ENCODE assay signal across 8 cellular contexts in genomic region chr16:2980227-2981176, GRCh38. TPM values are rescaled to one million over a fixed set of nuclear protein-coding genes. Genes with fewer than 3 reads are reported as not detected.
DNase-seq lines count a peak whose midpoint lies in the region; ATAC-seq and TF ChIP-seq lines count a peak whose summit lies in the region.

Gene PKMYT1 (minus strand): TSS chr16:2980446. CDS start chr16:2979657, 789 bp downstream.

- H3K9me3 Mint-ChIP-seq in activated CD4-positive, alpha-beta T cell treated with anti-CD3 and anti-CD28 coated beads for 36 hours (ENCODE audit: low read depth), result no peaks in the 10 kb centered on the region
- H3K9me3 Mint-ChIP-seq in chondrocyte (ENCODE audit: low read depth), result no peaks in the 10 kb centered on the region

- intact Hi-C loops in activated CD4-positive, alpha-beta T cell treated with anti-CD3 and anti-CD28 coated beads for 36 hours (cut with DNase I, micrococcal nuclease), result loop anchor here (1.0 to 5.0 kb wide), 11 partner anchors 10 to 259 kb away; partner anchors contain the start of genes FLYWCH1 (in 1 of the 2), PAQR4 (in 1 of the 2), SRRM2 (in 1 of the 2) and THOC6 (in 1 of the 2)

- ATAC-seq in GM19025 (IDR thresholded peaks at IDR 0.05; ENCODE audit: low read depth, unreplicated experiment) (peak; percentile 75), HG03196 (IDR thresholded peaks at IDR 0.05; ENCODE audit: unreplicated experiment) (peak; percentile 55)
- ATAC-seq in activated CD4-positive, alpha-beta T cell treated with anti-CD3 and anti-CD28 coated beads for 36 hours, result peak; percentile 91

- H3K4me1 Mint-ChIP-seq in activated CD4-positive, alpha-beta T cell treated with anti-CD3 and anti-CD28 coated beads for 36 hours, result peaks cover 6% of the 10 kb centered on the region
- H3K4me1 Mint-ChIP-seq in chondrocyte (ENCODE audit: low read depth), result peaks cover 20% of the 10 kb centered on the region

- peak within 1 kb of the TSS; percentile 85 for H3K4me3 ChIP-seq in AG10803 (ENCODE audit: low read length)

- peak within 1 kb of the TSS; percentile 84 for H3K27ac Mint-ChIP-seq in activated CD4-positive, alpha-beta T cell treated with anti-CD3 and anti-CD28 coated beads for 36 hours
- H3K27ac Mint-ChIP-seq in chondrocyte (ENCODE audit: unreplicated experiment), result peak within 1 kb of the TSS; percentile 76

- POLR2A ChIA-PET in activated CD4-positive, alpha-beta T cell treated with anti-CD3 and anti-CD28 coated beads for 36 hours (lab: Charles Lee), result interaction anchor here (0.6 to 1.2 kb wide), 3 partner anchors 9 to 110 kb away, joined by 3 to 5 read pairs (median 5); no protein-coding TSS in a partner anchor

- DNase-seq in AG10803 (ENCODE audit: low read depth) (peak; percentile 76), NCI-H446 treated with DMSO at 0.1 percent for 48 hours (lab: John Stamatoyannopoulos, UW) (peak; percentile 51), chondrocyte (ENCODE audit: low spot score) (no peak), kidney glomerular epithelial cell (lab: John Stamatoyannopoulos, UW) (peak; percentile 68)
- DNase-seq in activated CD4-positive, alpha-beta T cell treated with anti-CD3 and anti-CD28 coated beads for 36 hours, result peak; percentile 97
- peak; percentile 85 to 94 for DNase-seq in stimulated activated CD4-positive, alpha-beta T cell treated with anti-CD3 and anti-CD28 coated beads, Interleukin-15, amount 100 ng/mL, for 48 hours (ENCODE audit: low read depth in 2 of 2)

- no peak for TF ChIP-seq CTCF in AG10803 (conservative IDR thresholded peaks at IDR 0.05; ENCODE audit: low read length)
- TF ChIP-seq CTCF in chondrocyte (IDR thresholded peaks at IDR 0.05), result no peak

- H3K27me3 Mint-ChIP-seq in activated CD4-positive, alpha-beta T cell treated with anti-CD3 and anti-CD28 coated beads for 36 hours, result peaks cover 2% of the 10 kb centered on the region
- H3K27me3 Mint-ChIP-seq in chondrocyte (ENCODE audit: low read depth), result no peaks in the 10 kb centered on the region

- H3K36me3 Mint-ChIP-seq in activated CD4-positive, alpha-beta T cell treated with anti-CD3 and anti-CD28 coated beads for 36 hours (ENCODE audit: low read depth), result peaks cover 27% of the 10 kb centered on the region
- H3K36me3 Mint-ChIP-seq in chondrocyte (ENCODE audit: low read depth), result no peaks in the 10 kb centered on the region

- peak within 1 kb of the TSS; percentile 87 for H3K4me3 Mint-ChIP-seq in activated CD4-positive, alpha-beta T cell treated with anti-CD3 and anti-CD28 coated beads for 36 hours
- H3K4me3 Mint-ChIP-seq in chondrocyte (ENCODE audit: unreplicated experiment), result peak within 1 kb of the TSS; percentile 72

- CTCF ChIA-PET in activated CD4-positive, alpha-beta T cell treated with anti-CD3 and anti-CD28 coated beads for 36 hours (lab: Charles Lee), result interaction anchor here (0.8 to 1.7 kb wide), 5 partner anchors 10 to 141 kb away, joined by 3 to 7 read pairs (median 4); partner anchors contain the start of gene PAQR4

RNA-seq across cellular contexts. Expression of gene PKMYT1, which starts in this region (rescaled TPM):
- total RNA-seq in activated CD4-positive, alpha-beta T cell treated with anti-CD3 and anti-CD28 coated beads for 36 hours, result 100 to 1,000 TPM; 101 to 117 TPM
- 6.2 to 23.2 TPM (median 7.2 TPM) in 3 replicates for total RNA-seq in chondrocyte
